In the genomic region with DNA sequence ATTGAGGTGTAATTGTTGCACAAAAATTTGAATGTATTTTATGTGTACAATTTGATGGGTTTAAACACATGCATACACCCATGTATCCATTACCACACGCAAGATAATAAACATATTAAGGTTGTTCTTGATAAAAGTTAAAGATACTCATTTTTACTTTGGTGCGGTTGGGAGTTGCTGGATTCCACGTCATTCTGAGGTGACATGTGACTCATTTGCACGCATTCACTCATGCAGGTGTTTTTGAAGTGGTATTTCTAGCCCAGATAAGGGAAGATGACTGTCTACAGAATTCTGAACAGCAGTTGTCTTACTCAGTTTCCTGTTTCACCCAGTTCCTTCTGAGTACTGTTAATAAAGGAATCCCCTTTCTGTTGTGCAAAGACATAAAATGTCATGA, we compare ENCODE assay signal across 9 cellular contexts.
DNase-seq lines count a peak whose midpoint lies in the region; ATAC-seq and TF ChIP-seq lines count a peak whose summit lies in the region.
"Had no signal": no experiment of that assay in that cellular context is flagged by ENCODE, and none has a peak within 500 bp of the region (broad histone marks: within the 10 kb centered on the region; RNA-seq: fewer than 3 reads in every experiment).

No MANE protein-coding gene starts in this region.

- peak overlapping the region; percentile 37 for H3K4me3 Mint-ChIP-seq in activated CD4-positive, alpha-beta T cell treated with anti-CD3 and anti-CD28 coated beads, Interleukin-2, amount 10 ng/mL, durations not matched to agents 7 days and 5 days
- H3K4me3 Mint-ChIP-seq: brain had no signal

- peaks cover 47% of the 10 kb centered on the region for H3K4me1 Mint-ChIP-seq in activated CD4-positive, alpha-beta T cell treated with anti-CD3 and anti-CD28 coated beads, Interleukin-2, amount 10 ng/mL, durations not matched to agents 7 days and 5 days

- H3K27me3 Mint-ChIP-seq in activated CD4-positive, alpha-beta T cell treated with anti-CD3 and anti-CD28 coated beads, Interleukin-2, amount 10 ng/mL, durations not matched to agents 7 days and 5 days: no peaks in the 10 kb centered on the region
- H3K27me3 Mint-ChIP-seq: brain had no signal

- H3K9me3 Mint-ChIP-seq in activated CD4-positive, alpha-beta T cell treated with anti-CD3 and anti-CD28 coated beads, Interleukin-2, amount 10 ng/mL, durations not matched to agents 7 days and 5 days: peaks cover 17% of the 10 kb centered on the region
- H3K9me3 Mint-ChIP-seq: brain had no signal

- H3K4me3 ChIP-seq in mucosa of descending colon (no peak overlapping the region), H7 (ENCODE audit: insufficient read depth, low read depth, low read length) (no peak overlapping the region)

- TF ChIP-seq CTCF in mucosa of descending colon (IDR thresholded peaks at IDR 0.05): no peak

- no peaks in the 10 kb centered on the region for H3K27me3 ChIP-seq in H7 (ENCODE audit: control insufficient read depth, insufficient read depth, low read length)

- peak; percentile 88 for ATAC-seq in GM18498 (IDR thresholded peaks at IDR 0.05; ENCODE audit: unreplicated experiment)
- ATAC-seq in HG02973 (IDR thresholded peaks at IDR 0.05; ENCODE audit: unreplicated experiment): peak; percentile 83
- peak; percentile 70 for ATAC-seq in mucosa of descending colon
- ATAC-seq in Right ventricle myocardium superior (ENCODE audit: poor library complexity): no peak
- no peak for ATAC-seq in HG03139 (IDR thresholded peaks at IDR 0.05; ENCODE audit: unreplicated experiment)

- POLR2A ChIA-PET in activated CD4-positive, alpha-beta T cell treated with anti-CD3 and anti-CD28 coated beads, Interleukin-2, amount 10 ng/mL, durations not matched to agents 7 days and 5 days (lab: Charles Lee): no interaction called here

- H3K4me1 ChIP-seq in mucosa of descending colon (ENCODE audit: low read depth): no peaks in the 10 kb centered on the region

- peaks cover 24% of the 10 kb centered on the region for H3K36me3 Mint-ChIP-seq in activated CD4-positive, alpha-beta T cell treated with anti-CD3 and anti-CD28 coated beads, Interleukin-2, amount 10 ng/mL, durations not matched to agents 7 days and 5 days (ENCODE audit: low read depth)
- H3K36me3 Mint-ChIP-seq: brain had no signal

- intact Hi-C loops in mucosa of descending colon (cut with DNase I, micrococcal nuclease): no loop called here
- intact Hi-C loops in Right ventricle myocardium superior (cut with DNase I): no loop called here

- H3K27ac Mint-ChIP-seq in activated CD4-positive, alpha-beta T cell treated with anti-CD3 and anti-CD28 coated beads, Interleukin-2, amount 10 ng/mL, durations not matched to agents 7 days and 5 days: peak overlapping the region; percentile 88
- H3K27ac Mint-ChIP-seq: brain had no signal

- H3K36me3 ChIP-seq in mucosa of descending colon (ENCODE audit: low read depth) (no peaks in the 10 kb centered on the region), H7 (replicated peaks; ENCODE audit: control insufficient read depth, insufficient read depth, low read length) (no peaks in the 10 kb centered on the region)

- H3K9me3 ChIP-seq in mucosa of descending colon: no peaks in the 10 kb centered on the region

- CTCF ChIA-PET in activated CD4-positive, alpha-beta T cell treated with anti-CD3 and anti-CD28 coated beads, Interleukin-2, amount 10 ng/mL, durations not matched to agents 7 days and 5 days (lab: Charles Lee): interaction anchor here (1.2 kb wide), 1 partner anchor 9 kb away, joined by 5 read pairs; no protein-coding TSS in a partner anchor

- DNase-seq in activated CD4-positive, alpha-beta T cell treated with anti-CD3 and anti-CD28 coated beads, Interleukin-2, amount 10 ng/mL, durations not matched to agents 7 days and 5 days: peak; percentile 74
- DNase-seq in mucosa of descending colon (peak in 1 of 3 donors; percentile 2), Right ventricle myocardium superior (no peak), NCI-H1694 (lab: John Stamatoyannopoulos, UW) (no peak), H7 (no peak)

Comparison
In these comparisons a context has a peak if more than half of its experiments do, and no peak if none do; other contexts are left out.
1. ATAC-seq: peak in GM18498 (single experiment), HG02973 (single experiment) and mucosa of descending colon (single experiment); none in Right ventricle myocardium superior (single experiment) and HG03139 (single experiment).